ENCODE assay signal across 19 cellular contexts in the genomic region with DNA sequence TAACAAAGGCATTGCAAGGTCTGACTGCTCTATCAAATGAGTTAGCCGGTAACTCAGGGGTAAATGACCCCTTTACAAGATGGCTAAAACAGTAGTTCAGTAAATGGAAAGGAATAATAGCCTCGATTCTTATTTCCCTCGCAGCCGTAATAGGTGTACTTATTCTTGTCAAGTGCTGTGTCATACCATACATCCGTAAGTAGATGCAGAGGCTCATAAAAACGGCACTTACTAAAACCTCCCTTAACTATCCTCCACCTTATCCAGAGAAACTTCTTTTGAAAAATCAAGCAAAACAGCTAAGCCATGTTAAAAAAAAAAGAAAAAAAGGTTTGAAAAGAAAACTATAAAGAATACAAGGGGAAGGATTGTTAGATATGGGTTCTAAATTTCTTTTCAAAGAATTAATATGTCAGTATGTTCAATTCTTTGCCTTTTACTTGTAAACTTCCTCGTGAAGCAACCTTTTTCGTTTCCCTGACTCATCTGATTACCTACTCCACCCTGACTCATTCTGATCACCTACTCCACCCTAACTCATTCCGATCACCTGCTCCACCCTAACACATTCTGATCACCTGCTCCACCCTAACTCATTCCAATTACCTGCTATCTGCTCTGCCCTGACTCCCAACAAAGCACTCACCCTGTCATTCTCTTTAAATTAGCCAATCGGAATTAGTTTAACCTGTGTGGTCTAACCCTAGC.
DNase-seq lines count a peak whose midpoint lies in the region; ATAC-seq and TF ChIP-seq lines count a peak whose summit lies in the region.
"Had no signal": no experiment of that assay in that cellular context is flagged by ENCODE, and none has a peak within 500 bp of the region (broad histone marks: within the 10 kb centered on the region; RNA-seq: fewer than 3 reads in every experiment).

No MANE protein-coding gene starts in this region.

- H3K4me3 ChIP-seq in mammary epithelial cell (replicated peaks in 1 of 3; ENCODE audit: insufficient read depth in 1 of 3, low read depth in 2 of 3, low read length in 3 of 3) = no peak overlapping the region
- H3K4me3 ChIP-seq: HAP-1 had no signal

- TF ChIP-seq CTCF in mammary epithelial cell (conservative IDR thresholded peaks at IDR 0.05 in 1 of 2, IDR thresholded peaks at IDR 0.05 in 1 of 2; ENCODE audit: extremely low read depth in 1 of 2, insufficient read depth in 1 of 2, low read depth in 1 of 2, low read length in 2 of 2) (no peak), type B pancreatic cell (conservative IDR thresholded peaks at IDR 0.05) (no peak)

- H3K9me3 ChIP-seq in mammary epithelial cell (replicated peaks; ENCODE audit: insufficient read depth, low read length) = no peaks in the 10 kb centered on the region
- H3K9me3 ChIP-seq: BE2C, HAP-1 had no signal

- in situ Hi-C loops in mammary epithelial cell (cut with MboI; ENCODE audit: low sequenced_read_pairs in 2 of 2) = no loop called here

- POLR2A ChIA-PET in activated CD4-positive, alpha-beta memory T cell treated with anti-CD3 and anti-CD28 coated beads, Interleukin-2, amount 10 ng/mL, durations not matched to agents 7 days and 5 days (lab: Charles Lee) = no interaction called here
- POLR2A ChIA-PET in activated CD4-positive, alpha-beta memory T cell treated with anti-CD3 and anti-CD28 coated beads for 36 hours (lab: Charles Lee) = no interaction called here

- H4K20me1 ChIP-seq in mammary epithelial cell (ENCODE audit: insufficient read depth, low read length) = no peaks in the 10 kb centered on the region

- no peaks in the 10 kb centered on the region for H3K27me3 Mint-ChIP-seq in activated CD4-positive, alpha-beta memory T cell treated with anti-CD3 and anti-CD28 coated beads, Interleukin-2, amount 10 ng/mL, durations not matched to agents 7 days and 5 days
- H3K27me3 Mint-ChIP-seq in activated CD4-positive, alpha-beta memory T cell treated with anti-CD3 and anti-CD28 coated beads for 36 hours = no peaks in the 10 kb centered on the region
- no peaks in the 10 kb centered on the region for H3K27me3 Mint-ChIP-seq in type B pancreatic cell
- H3K27me3 Mint-ChIP-seq: CD4-positive, alpha-beta T cell had no signal

- no peaks in the 10 kb centered on the region for H3K36me3 ChIP-seq in mammary epithelial cell (ENCODE audit: insufficient read depth, low read length)
- H3K36me3 ChIP-seq: BE2C, HAP-1 had no signal

- no peak overlapping the region for H2AFZ ChIP-seq in mammary epithelial cell (ENCODE audit: low read depth, low read length)

- no peak for DNase-seq in activated CD4-positive, alpha-beta memory T cell treated with anti-CD3 and anti-CD28 coated beads, Interleukin-2, amount 10 ng/mL, durations not matched to agents 7 days and 5 days
- no peak for DNase-seq in activated CD4-positive, alpha-beta memory T cell treated with anti-CD3 and anti-CD28 coated beads for 36 hours
- DNase-seq in mammary epithelial cell (peak; percentile 63), kidney tubule cell (ENCODE audit: low spot score) (peak; percentile 23), type B pancreatic cell (ENCODE audit: extremely low spot score, unreplicated experiment) (no peak), ecto neural progenitor cell (ENCODE audit: low spot score) (no peak), NCI-H2107 (lab: John Stamatoyannopoulos, UW) (no peak)
- DNase-seq: BE2C; CD4-positive, alpha-beta T cell; DMS79 treated with DMSO at 0.1 percent for 48 hours; KG1; NCI-H1048; NCI-H1436 treated with DMSO at 0.1 percent for 48 hours; NCI-H2029 treated with DMSO at 0.1 percent for 48 hours; NCI-H510A treated with DMSO at 0.1 percent for 48 hours; SIG-M5 had no signal

- peaks cover 3% of the 10 kb centered on the region for H3K4me1 ChIP-seq in mammary epithelial cell (ENCODE audit: insufficient read depth, low read length)
- H3K4me1 ChIP-seq: BE2C, HAP-1 had no signal

- H3K27ac ChIP-seq in mammary epithelial cell (ENCODE audit: insufficient read depth, low read depth, low read length) = no peak overlapping the region
- H3K27ac ChIP-seq: 22Rv1 had no signal

- H3K79me2 ChIP-seq in mammary epithelial cell (ENCODE audit: insufficient read depth, low read length) = no peaks in the 10 kb centered on the region

- intact Hi-C loops in activated CD4-positive, alpha-beta memory T cell treated with anti-CD3 and anti-CD28 coated beads for 36 hours (cut with micrococcal nuclease) = no loop called here
- intact Hi-C loops in mammary epithelial cell (cut with micrococcal nuclease) = no loop called here

- no peaks in the 10 kb centered on the region for H3K36me3 Mint-ChIP-seq in activated CD4-positive, alpha-beta memory T cell treated with anti-CD3 and anti-CD28 coated beads, Interleukin-2, amount 10 ng/mL, durations not matched to agents 7 days and 5 days (ENCODE audit: low read depth)
- H3K36me3 Mint-ChIP-seq in activated CD4-positive, alpha-beta memory T cell treated with anti-CD3 and anti-CD28 coated beads for 36 hours = no peaks in the 10 kb centered on the region
- H3K36me3 Mint-ChIP-seq in type B pancreatic cell = no peaks in the 10 kb centered on the region

- BruUV-seq in mammary epithelial cell (replicated peaks; lab: Mats Ljungman, UMichigan) = no TSS peak

- H3K9ac ChIP-seq in mammary epithelial cell (ENCODE audit: insufficient read depth, low read length) = no peak overlapping the region

- no peak for ATAC-seq in HG02973 (IDR thresholded peaks at IDR 0.05; ENCODE audit: unreplicated experiment)

- no peak overlapping the region for H3K4me3 Mint-ChIP-seq in activated CD4-positive, alpha-beta memory T cell treated with anti-CD3 and anti-CD28 coated beads, Interleukin-2, amount 10 ng/mL, durations not matched to agents 7 days and 5 days
- H3K4me3 Mint-ChIP-seq in activated CD4-positive, alpha-beta memory T cell treated with anti-CD3 and anti-CD28 coated beads for 36 hours = no peak overlapping the region
- peak overlapping the region; percentile 2 for H3K4me3 Mint-ChIP-seq in type B pancreatic cell
- H3K4me3 Mint-ChIP-seq: CD4-positive, alpha-beta T cell had no signal

- peak overlapping the region; percentile 33 for H3K27ac Mint-ChIP-seq in activated CD4-positive, alpha-beta memory T cell treated with anti-CD3 and anti-CD28 coated beads, Interleukin-2, amount 10 ng/mL, durations not matched to agents 7 days and 5 days
- H3K27ac Mint-ChIP-seq in activated CD4-positive, alpha-beta memory T cell treated with anti-CD3 and anti-CD28 coated beads for 36 hours = no peak overlapping the region
- peak overlapping the region; percentile 89 for H3K27ac Mint-ChIP-seq in type B pancreatic cell
- H3K27ac Mint-ChIP-seq: CD4-positive, alpha-beta T cell had no signal

- no peaks in the 10 kb centered on the region for H3K27me3 ChIP-seq in mammary epithelial cell (ENCODE audit: insufficient read depth, low read length)
- H3K27me3 ChIP-seq: BE2C had no signal

- H3K4me2 ChIP-seq in mammary epithelial cell (ENCODE audit: insufficient read depth, low read depth, low read length) = no peak overlapping the region

- dilution Hi-C loops in mammary epithelial cell (cut with HindIII; ENCODE audit: low sequenced_read_pairs) = no loop called here

- WGBS in mammary epithelial cell (ENCODE audit: low coverage, missing lambda C conversion rate) = 75% methylated on average over 10 of the region's 10 CpGs

- H3K4me1 Mint-ChIP-seq in activated CD4-positive, alpha-beta memory T cell treated with anti-CD3 and anti-CD28 coated beads, Interleukin-2, amount 10 ng/mL, durations not matched to agents 7 days and 5 days = peaks cover 10% of the 10 kb centered on the region
- H3K4me1 Mint-ChIP-seq in activated CD4-positive, alpha-beta memory T cell treated with anti-CD3 and anti-CD28 coated beads for 36 hours (ENCODE audit: low read depth) = no peaks in the 10 kb centered on the region
- H3K4me1 Mint-ChIP-seq in type B pancreatic cell (ENCODE audit: unreplicated experiment) = peaks cover 5% of the 10 kb centered on the region

- peaks cover 3% of the 10 kb centered on the region for H3K9me3 Mint-ChIP-seq in activated CD4-positive, alpha-beta memory T cell treated with anti-CD3 and anti-CD28 coated beads, Interleukin-2, amount 10 ng/mL, durations not matched to agents 7 days and 5 days
- no peaks in the 10 kb centered on the region for H3K9me3 Mint-ChIP-seq in activated CD4-positive, alpha-beta memory T cell treated with anti-CD3 and anti-CD28 coated beads for 36 hours
- peaks cover 4% of the 10 kb centered on the region for H3K9me3 Mint-ChIP-seq in type B pancreatic cell
- H3K9me3 Mint-ChIP-seq: CD4-positive, alpha-beta T cell had no signal

- CTCF ChIA-PET in activated CD4-positive, alpha-beta memory T cell treated with anti-CD3 and anti-CD28 coated beads, Interleukin-2, amount 10 ng/mL, durations not matched to agents 7 days and 5 days (lab: Charles Lee) = no interaction called here
- CTCF ChIA-PET in activated CD4-positive, alpha-beta memory T cell treated with anti-CD3 and anti-CD28 coated beads for 36 hours (lab: Charles Lee) = no interaction called here
- CTCF ChIA-PET in mammary epithelial cell (lab: Charles Lee; ENCODE audit: low non-redundant PET) = no interaction called here

Comparison
In these comparisons a context has a peak if more than half of its experiments do, and no peak if none do; other contexts are left out.
1. DNase-seq: peak in mammary epithelial cell (single experiment) and kidney tubule cell (single experiment); none in activated CD4-positive, alpha-beta memory T cell treated with anti-CD3 and anti-CD28 coated beads, Interleukin-2, amount 10 ng/mL, durations not matched to agents 7 days and 5 days (single experiment), activated CD4-positive, alpha-beta memory T cell treated with anti-CD3 and anti-CD28 coated beads for 36 hours (single experiment), type B pancreatic cell (single experiment), ecto neural progenitor cell (single experiment) and NCI-H2107 (single experiment).